Comparison of ENCODE assay signal across 19 cellular contexts in the genomic region with DNA sequence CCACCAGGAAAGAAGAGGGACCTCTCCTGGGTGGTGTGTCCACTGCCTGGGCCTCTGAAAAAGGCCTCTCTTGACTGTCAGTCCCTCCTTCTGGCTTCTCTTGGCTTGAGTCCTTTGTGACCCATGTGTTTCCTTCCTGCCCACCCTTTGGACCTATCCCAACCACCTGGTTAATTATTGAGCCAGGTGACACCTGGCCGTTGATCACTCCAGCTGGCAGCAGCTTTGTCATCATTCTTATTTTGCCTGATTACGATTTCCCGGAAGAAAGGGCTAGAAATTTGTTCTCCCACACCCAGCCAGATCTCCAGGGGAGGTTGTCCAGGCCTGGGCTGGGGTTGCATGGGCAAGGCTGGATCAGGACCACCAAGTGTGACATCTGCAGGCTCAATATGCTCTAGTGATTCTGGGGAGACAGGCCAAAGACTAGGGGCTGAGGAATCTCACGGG. TPM values are rescaled to one million over a fixed set of nuclear protein-coding genes. Genes with fewer than 3 reads are reported as not detected.
A peak's percentile ranks its signal among the peaks of the same experiment; 100 is the strongest.
DNase-seq lines count a peak whose midpoint lies in the region; ATAC-seq and TF ChIP-seq lines count a peak whose summit lies in the region.
"Had no signal": no experiment of that assay in that cellular context is flagged by ENCODE, and none has a peak within 500 bp of the region (broad histone marks: within the 10 kb centered on the region; RNA-seq: fewer than 3 reads in every experiment).

No MANE protein-coding gene starts in this region.

- TF ChIP-seq POLR2A in GM18505 (IDR thresholded peaks at IDR 0.05; ENCODE audit: borderline replicate concordance, extremely low read depth, insufficient read depth, insufficient read length), result no peak

- peak overlapping the region; percentile 31 for H3K27ac Mint-ChIP-seq in neural crest cell (ENCODE audit: unreplicated experiment)
- H3K27ac Mint-ChIP-seq: T-helper 17 cell had no signal

- H3K27me3 Mint-ChIP-seq in neural crest cell (ENCODE audit: low read depth), result no peaks in the 10 kb centered on the region
- H3K27me3 Mint-ChIP-seq: T-helper 17 cell had no signal

- peaks cover 10% of the 10 kb centered on the region for H3K4me1 Mint-ChIP-seq in neural crest cell

- H3K4me3 Mint-ChIP-seq in neural crest cell, result no peak overlapping the region
- H3K4me3 Mint-ChIP-seq: T-helper 17 cell had no signal

- peak overlapping the region in 1 of 2 donors; percentile 19 for H3K9ac ChIP-seq in duodenal mucosa (ENCODE audit: low read depth in 1 of 2, low read length in 2 of 2)

- H3K9me3 Mint-ChIP-seq in neural crest cell, result peaks cover 4% of the 10 kb centered on the region

- no peak for ATAC-seq in GM18505 (IDR thresholded peaks at IDR 0.05; ENCODE audit: unreplicated experiment)
- ATAC-seq: T-helper 17 cell had no signal

- no peaks in the 10 kb centered on the region for H3K27me3 ChIP-seq in duodenal mucosa (ENCODE audit: control insufficient read depth in 1 of 2, insufficient read depth in 2 of 2, low read length in 2 of 2)
- no peaks in the 10 kb centered on the region for H3K27me3 ChIP-seq in tibial artery
- H3K27me3 ChIP-seq: BE2C had no signal

- H3K4me3 ChIP-seq in duodenal mucosa (ENCODE audit: low read depth in 1 of 2, low read length in 2 of 2) (no peak overlapping the region), tibial artery (no peak overlapping the region)
- H3K4me3 ChIP-seq: coronary artery had no signal

- intact Hi-C loops in tibial artery (cut with DNase I; ENCODE audit: low total_unique reads), result no loop called here

- peak overlapping the region; percentile 55 for H3K27ac ChIP-seq in duodenal mucosa (ENCODE audit: low read depth, low read length)
- H3K27ac ChIP-seq in tibial artery, result no peak overlapping the region
- H3K27ac ChIP-seq: coronary artery had no signal

- TF ChIP-seq CTCF in neural crest cell (conservative IDR thresholded peaks at IDR 0.05), result no peak
- TF ChIP-seq CTCF in tibial artery (IDR thresholded peaks at IDR 0.05), result no peak

- DNase-seq in DMS53 treated with DMSO at 0.1 percent for 48 hours (lab: John Stamatoyannopoulos, UW; ENCODE audit: unreplicated experiment) (peak; percentile 97), NCI-H2196 (lab: John Stamatoyannopoulos, UW; ENCODE audit: unreplicated experiment) (peak; percentile 19), neural crest cell (ENCODE audit: low read depth, low spot score) (no peak), tibial artery (no peak), iPS-NIHi11 (ENCODE audit: low spot score) (no peak), activated T-cell treated with anti-CD3 and anti-CD28 coated beads for 4 hours (no peak)
- DNase-seq: activated CD8-positive, alpha-beta memory T cell treated with anti-CD3 and anti-CD28 coated beads, Interleukin-2, amount 50 U/mL, for 4 hours; activated naive CD4-positive, alpha-beta T cell; aorta; BE2C; DND-41; Kasumi-1; NCI-H187 treated with DMSO at 0.1 percent for 48 hours; NK-92 treated with Interleukin-12 subunit alpha and Interleukin-12 subunit beta, amount 100 ng/mL, for 24 hours; SHP77 treated with DMSO at 0.1 percent for 48 hours; T-helper 17 cell had no signal

- peaks cover 6 to 7% of the 10 kb centered on the region in 2 donors for H3K9me3 ChIP-seq in duodenal mucosa (ENCODE audit: control insufficient read depth in 1 of 2, low read length in 2 of 2)
- peaks cover 0 to 17% (median 7%) of the 10 kb centered on the region in 3 donors for H3K9me3 ChIP-seq in tibial artery
- H3K9me3 ChIP-seq: BE2C had no signal

- H3K36me3 ChIP-seq in duodenal mucosa (ENCODE audit: control insufficient read depth in 1 of 2, insufficient read depth in 2 of 2, low read length in 2 of 2) (no peaks in the 10 kb centered on the region), tibial artery (peaks cover 0 to under 1% (median 0%) of the 10 kb centered on the region in 3 donors)
- H3K36me3 ChIP-seq: BE2C had no signal

- peaks cover 38 to 39% of the 10 kb centered on the region in 2 donors for H3K4me1 ChIP-seq in duodenal mucosa (ENCODE audit: control insufficient read depth in 1 of 2, insufficient read depth in 2 of 2, low read length in 2 of 2)
- H3K4me1 ChIP-seq in tibial artery, result peaks cover 0 to 22% (median 12%) of the 10 kb centered on the region in 4 donors

- H3K36me3 Mint-ChIP-seq in neural crest cell (ENCODE audit: low read depth), result peaks cover 7% of the 10 kb centered on the region

RNA-seq across cellular contexts. Expression of a gene that starts 24.8 kb away (rescaled TPM):
- total RNA-seq in neural crest cell, result 16.0 and 17.9 TPM in 2 replicates

RNA-seq across cellular contexts. Expression of a gene that starts 49.1 kb away (rescaled TPM):
- 90.1 and 94.0 TPM in 2 replicates for total RNA-seq in neural crest cell

Comparison
In these comparisons a context has a peak if more than half of its experiments do, and no peak if none do; other contexts are left out.
1. DNase-seq: peak in DMS53 treated with DMSO at 0.1 percent for 48 hours (single experiment) and NCI-H2196 (single experiment); none in neural crest cell (single experiment), tibial artery (0 of 2), iPS-NIHi11 (single experiment) and activated T-cell treated with anti-CD3 and anti-CD28 coated beads for 4 hours (single experiment).